Comparison of ENCODE assay signal across 21 cellular contexts in genomic region chr4:137641554-137641953, GRCh38.
DNase-seq lines count a peak whose midpoint lies in the region; ATAC-seq and TF ChIP-seq lines count a peak whose summit lies in the region.
"Had no signal": no experiment of that assay in that cellular context is flagged by ENCODE, and none has a peak within 500 bp of the region (broad histone marks: within the 10 kb centered on the region; RNA-seq: fewer than 3 reads in every experiment).

No MANE protein-coding gene starts in this region.

- WGBS in ovary, 3 donors: 67 to 79% (median 72%) methylated on average over 3 of the region's 3 CpGs

- TF ChIP-seq CTCF in ovary (IDR thresholded peaks at IDR 0.05): no peak

- TF ChIP-seq EP300 in ovary (IDR thresholded peaks at IDR 0.05): no peak

- no peaks in the 10 kb centered on the region for H3K27me3 ChIP-seq in ACC112 (ENCODE audit: insufficient read depth, low read length)
- peaks cover 4% of the 10 kb centered on the region for H3K27me3 ChIP-seq in ovary
- H3K27me3 ChIP-seq: breast epithelium had no signal

- H3K27ac ChIP-seq in ACC112 (ENCODE audit: low read depth, low read length): peak overlapping the region; percentile 17; the same call in 1 of the 2 replicates
- H3K27ac ChIP-seq in ovary: no peak overlapping the region
- H3K27ac ChIP-seq: breast epithelium, prostate gland had no signal

- no peaks in the 10 kb centered on the region for H3K79me2 ChIP-seq in ACC112 (ENCODE audit: control insufficient read depth, insufficient read depth, low read length, unreplicated experiment)

- H3K36me3 ChIP-seq in ACC112 (ENCODE audit: insufficient read depth, low read length): no peaks in the 10 kb centered on the region
- no peaks in the 10 kb centered on the region for H3K36me3 ChIP-seq in ovary
- H3K36me3 ChIP-seq: breast epithelium, prostate gland had no signal

- H3K4me3 ChIP-seq in ACC112 (ENCODE audit: low read depth, low read length): 0 out of 2 replicates have a peak overlapping the region, but pooled peaks have one; percentile 6
- no peak overlapping the region for H3K4me3 ChIP-seq in ovary
- H3K4me3 ChIP-seq: breast epithelium, mucosa of descending colon, prostate gland had no signal

- H3K4me1 ChIP-seq in ACC112 (ENCODE audit: control insufficient read depth, insufficient read depth, low read length, unreplicated experiment) (peaks cover 22% of the 10 kb centered on the region), ovary (ENCODE audit: insufficient read depth) (no peaks in the 10 kb centered on the region)
- H3K4me1 ChIP-seq: breast epithelium, prostate gland had no signal

- no peak for ATAC-seq in GM21619 (IDR thresholded peaks at IDR 0.05; ENCODE audit: unreplicated experiment)
- ATAC-seq: activated CD8-positive, alpha-beta memory T cell treated with anti-CD3 and anti-CD28 coated beads, Interleukin-2, amount 10 ng/mL, durations not matched to agents 7 days and 5 days; activated naive CD8-positive, alpha-beta T cell treated with anti-CD3 and anti-CD28 coated beads, Interleukin-2, amount 50 U/mL, for 24 hours; activated T-helper 17 cell treated with anti-CD3 and anti-CD28 coated beads, Interleukin-2, amount 50 U/mL, for 72 hours; mucosa of descending colon had no signal

- peak overlapping the region; percentile 66 for H2AFZ ChIP-seq in ACC112 (ENCODE audit: low read length, unreplicated experiment)

- TF ChIP-seq POLR2A in ovary (IDR thresholded peaks at IDR 0.05): no peak

- H3K9me3 ChIP-seq in ovary: no peaks in the 10 kb centered on the region
- H3K9me3 ChIP-seq: breast epithelium, mucosa of descending colon, prostate gland had no signal

- intact Hi-C loops in ovary (cut with DNase I): no loop called here

- DNase-seq in LHCN-M2 (ENCODE audit: low read depth): peak; percentile 77
- peak; percentile 95 for DNase-seq in fibroblast of gingiva (ENCODE audit: low read depth)
- DNase-seq in iris pigment epithelial cell (ENCODE audit: low read depth): peak; percentile 23
- DNase-seq in stimulated activated CD4-positive, alpha-beta T cell treated with anti-CD3 and anti-CD28 coated beads, Interleukin-2, amount 100 ng/mL, for 48 hours: no peak
- no peak for DNase-seq in NK-92 (lab: John Stamatoyannopoulos, UW; ENCODE audit: unreplicated experiment)
- no peak for DNase-seq in ovary
- DNase-seq: activated CD4-positive, alpha-beta T cell treated with anti-CD3 and anti-CD28 coated beads for 1 hour; activated CD8-positive, alpha-beta memory T cell treated with anti-CD3 and anti-CD28 coated beads, Interleukin-2, amount 10 ng/mL, durations not matched to agents 7 days and 5 days; activated naive CD8-positive, alpha-beta T cell treated with anti-CD3 and anti-CD28 coated beads, Interleukin-2, amount 50 U/mL, for 24 hours; dermis blood vessel endothelial cell; DMS153; GF-D8; mucosa of descending colon; NCI-H1436 treated with DMSO at 0.1 percent for 48 hours; SHP77; SW 1271 had no signal

Comparison
In these comparisons a context has a peak if more than half of its experiments do, and no peak if none do; other contexts are left out.
1. DNase-seq: peak in LHCN-M2 (single experiment), fibroblast of gingiva (single experiment) and iris pigment epithelial cell (single experiment); none in stimulated activated CD4-positive, alpha-beta T cell treated with anti-CD3 and anti-CD28 coated beads, Interleukin-2, amount 100 ng/mL, for 48 hours (0 of 2), NK-92 (single experiment) and ovary (0 of 5).